In genomic region chr17:67452681-67453554, GRCh38 we compare ENCODE assay signal across 10 cellular contexts.
DNase-seq lines count a peak whose midpoint lies in the region; ATAC-seq and TF ChIP-seq lines count a peak whose summit lies in the region.
"Had no signal": no experiment of that assay in that cellular context is flagged by ENCODE, and none has a peak within 500 bp of the region (broad histone marks: within the 10 kb centered on the region; RNA-seq: fewer than 3 reads in every experiment).

No MANE protein-coding gene starts in this region.

- peaks cover 62% of the 10 kb centered on the region for H3K4me1 Mint-ChIP-seq in activated CD4-positive, alpha-beta memory T cell treated with anti-CD3 and anti-CD28 coated beads, Interleukin-2, amount 10 ng/mL, durations not matched to agents 7 days and 5 days
- H3K4me1 Mint-ChIP-seq in naive thymus-derived CD8-positive, alpha-beta T cell, result peaks cover 32 to 97% (median 89%) of the 10 kb centered on the region in 4 donors

- CTCF ChIA-PET in activated CD4-positive, alpha-beta memory T cell treated with anti-CD3 and anti-CD28 coated beads, Interleukin-2, amount 10 ng/mL, durations not matched to agents 7 days and 5 days (lab: Charles Lee), result interaction anchor here (0.5 to 3.3 kb wide), 11 partner anchors 11 to 1112 kb away, joined by 3 to 19 read pairs (median 5); no protein-coding TSS in a partner anchor

- peak overlapping the region; percentile 59 for H3K4me3 Mint-ChIP-seq in activated CD4-positive, alpha-beta memory T cell treated with anti-CD3 and anti-CD28 coated beads, Interleukin-2, amount 10 ng/mL, durations not matched to agents 7 days and 5 days
- peak overlapping the region; percentile 63 to 88 (median 78) for H3K4me3 Mint-ChIP-seq in naive thymus-derived CD8-positive, alpha-beta T cell

- H3K4me3 ChIP-seq in breast epithelium, result no peak overlapping the region

- TF ChIP-seq POLR2A in breast epithelium (IDR thresholded peaks at IDR 0.05), result no peak

- H3K36me3 Mint-ChIP-seq in activated CD4-positive, alpha-beta memory T cell treated with anti-CD3 and anti-CD28 coated beads, Interleukin-2, amount 10 ng/mL, durations not matched to agents 7 days and 5 days (ENCODE audit: low read depth), result peaks cover 29% of the 10 kb centered on the region
- peaks cover 2 to 11% (median 4%) of the 10 kb centered on the region in 3 donors for H3K36me3 Mint-ChIP-seq in naive thymus-derived CD8-positive, alpha-beta T cell

- H3K4me1 ChIP-seq in breast epithelium, result no peaks in the 10 kb centered on the region

- POLR2A ChIA-PET in activated CD4-positive, alpha-beta memory T cell treated with anti-CD3 and anti-CD28 coated beads, Interleukin-2, amount 10 ng/mL, durations not matched to agents 7 days and 5 days (lab: Charles Lee), result interaction anchor here (0.7 to 6.1 kb wide), 16 partner anchors 11 to 264 kb away, joined by 3 to 122 read pairs (median 6); no protein-coding TSS in a partner anchor
- POLR2A ChIA-PET in naive thymus-derived CD8-positive, alpha-beta T cell (lab: Charles Lee), result interaction anchor here (1.0 to 29.3 kb wide), 10 partner anchors 12 to 75 kb away, joined by 3 to 824 read pairs (median 10); no protein-coding TSS in a partner anchor

- no peak overlapping the region for H3K27ac ChIP-seq in breast epithelium

- H3K27me3 ChIP-seq in breast epithelium, result no peaks in the 10 kb centered on the region

- TF ChIP-seq CTCF in GM13976 (IDR thresholded peaks at IDR 0.05; ENCODE audit: borderline replicate concordance, control extremely low read depth, extremely low read depth, insufficient read depth, missing control alignments) (no peak), breast epithelium (IDR thresholded peaks at IDR 0.05) (no peak)

- in situ Hi-C loops in GM13976 (cut with MboI; ENCODE audit: low sequenced_read_pairs, unreplicated experiment), result no loop called here

- H3K27me3 Mint-ChIP-seq in activated CD4-positive, alpha-beta memory T cell treated with anti-CD3 and anti-CD28 coated beads, Interleukin-2, amount 10 ng/mL, durations not matched to agents 7 days and 5 days, result peaks cover 2% of the 10 kb centered on the region
- no peaks in the 10 kb centered on the region for H3K27me3 Mint-ChIP-seq in naive thymus-derived CD8-positive, alpha-beta T cell

- peak overlapping the region; percentile 95 for H3K27ac Mint-ChIP-seq in activated CD4-positive, alpha-beta memory T cell treated with anti-CD3 and anti-CD28 coated beads, Interleukin-2, amount 10 ng/mL, durations not matched to agents 7 days and 5 days
- peak overlapping the region; percentile 89 to 100 (median 96) for H3K27ac Mint-ChIP-seq in naive thymus-derived CD8-positive, alpha-beta T cell

- peak; percentile 63 for ATAC-seq in HG02763 (IDR thresholded peaks at IDR 0.05; ENCODE audit: unreplicated experiment)
- peak; percentile 80 to 93 for ATAC-seq in naive thymus-derived CD8-positive, alpha-beta T cell
- no peak for ATAC-seq in GM21825 (IDR thresholded peaks at IDR 0.05; ENCODE audit: unreplicated experiment)
- no peak for ATAC-seq in GM18517 (IDR thresholded peaks at IDR 0.05; ENCODE audit: unreplicated experiment)

- peaks cover 0 to 3% of the 10 kb centered on the region in 2 donors for H3K9me3 ChIP-seq in breast epithelium

- H3K36me3 ChIP-seq in breast epithelium, result no peaks in the 10 kb centered on the region

- DNase-seq in GM13976 (ENCODE audit: low spot score) (peak; percentile 45), breast epithelium (ENCODE audit: low spot score in 2 of 2) (no peak), SKM-1 treated with dmso at 0.1 percent for 144 hours (lab: John Stamatoyannopoulos, UW; ENCODE audit: unreplicated experiment) (no peak)
- peak; percentile 39 for DNase-seq in activated CD4-positive, alpha-beta memory T cell treated with anti-CD3 and anti-CD28 coated beads, Interleukin-2, amount 10 ng/mL, durations not matched to agents 7 days and 5 days
- DNase-seq in naive thymus-derived CD8-positive, alpha-beta T cell, result peak in 4 of 10 donors; percentile 59 to 84 (median 75)
- DNase-seq: glutamatergic neuron, NCI-H1105 treated with DMSO at 0.1 percent for 48 hours had no signal

- intact Hi-C loops in breast epithelium (cut with DNase I; ENCODE audit: low total_unique reads), result no loop called here

- peaks cover 2% of the 10 kb centered on the region for H3K9me3 Mint-ChIP-seq in activated CD4-positive, alpha-beta memory T cell treated with anti-CD3 and anti-CD28 coated beads, Interleukin-2, amount 10 ng/mL, durations not matched to agents 7 days and 5 days
- H3K9me3 Mint-ChIP-seq in naive thymus-derived CD8-positive, alpha-beta T cell, result peaks cover 0 to 5% (median 2%) of the 10 kb centered on the region in 9 donors

Comparison
In these comparisons a context has a peak if more than half of its experiments do, and no peak if none do; other contexts are left out.
1. DNase-seq: peak in GM13976 (single experiment) and activated CD4-positive, alpha-beta memory T cell treated with anti-CD3 and anti-CD28 coated beads, Interleukin-2, amount 10 ng/mL, durations not matched to agents 7 days and 5 days (single experiment); none in breast epithelium (0 of 2) and SKM-1 treated with dmso at 0.1 percent for 144 hours (single experiment).
2. ATAC-seq: peak in HG02763 (single experiment) and naive thymus-derived CD8-positive, alpha-beta T cell (2 of 2); none in GM21825 (single experiment) and GM18517 (single experiment).